Comparison of ENCODE assay signal across 17 cellular contexts in the genomic region with DNA sequence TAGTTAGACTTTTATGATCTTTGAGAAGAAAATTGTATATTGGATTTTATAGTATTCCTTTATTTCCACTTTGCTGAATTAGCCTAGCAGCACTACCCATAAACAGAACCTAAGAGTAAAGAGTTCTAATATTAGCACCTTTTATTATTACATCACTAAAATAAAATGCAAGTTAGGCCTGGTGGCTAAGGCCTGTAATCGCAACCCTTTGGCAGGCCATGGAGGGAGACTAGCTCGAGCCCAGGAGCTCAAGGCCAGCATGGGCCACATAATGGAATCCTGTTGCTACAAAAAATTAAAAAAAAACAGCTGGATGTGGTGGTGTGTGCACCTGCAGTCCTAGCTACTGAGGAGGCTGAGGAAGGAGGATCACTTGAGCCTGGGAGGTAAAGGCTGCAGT.
DNase-seq lines count a peak whose midpoint lies in the region; ATAC-seq, FAIRE-seq and TF ChIP-seq lines count a peak whose summit lies in the region.
"Had no signal": no experiment of that assay in that cellular context is flagged by ENCODE, and none has a peak within 500 bp of the region (broad histone marks: within the 10 kb centered on the region; RNA-seq: fewer than 3 reads in every experiment).

No MANE protein-coding gene starts in this region.

- no peak for TF ChIP-seq POLR2A in H54 (IDR thresholded peaks at IDR 0.05; ENCODE audit: low read depth, low read length)

- peaks cover 2% of the 10 kb centered on the region for H3K27me3 Mint-ChIP-seq in chondrocyte (ENCODE audit: low read depth)
- H3K27me3 Mint-ChIP-seq: CD4-positive, CD25-positive, alpha-beta regulatory T cell had no signal

- no peaks in the 10 kb centered on the region for H3F3A ChIP-seq in smooth muscle cell (ENCODE audit: low read depth)

- H4K5ac ChIP-seq in mesendoderm (ENCODE audit: low read length): no peak overlapping the region

- H3K9me3 ChIP-seq in smooth muscle cell (replicated peaks; ENCODE audit: low read depth): no peaks in the 10 kb centered on the region
- H3K9me3 ChIP-seq: SK-N-SH had no signal

- ATAC-seq in HG03159 (IDR thresholded peaks at IDR 0.05; ENCODE audit: unreplicated experiment): no peak
- ATAC-seq in HG02981 (IDR thresholded peaks at IDR 0.05; ENCODE audit: unreplicated experiment): no peak

- no peaks in the 10 kb centered on the region for H4K20me1 ChIP-seq in smooth muscle cell (ENCODE audit: low read depth)

- H2BK5ac ChIP-seq in mesendoderm (ENCODE audit: low read length): no peak overlapping the region

- H2BK120ac ChIP-seq in mesendoderm (ENCODE audit: low read depth, low read length): no peak overlapping the region

- no peaks in the 10 kb centered on the region for H3K9me3 Mint-ChIP-seq in chondrocyte (ENCODE audit: low read depth)

- FAIRE-seq in H54 (lab: Jason Lieb, UNC): no peak

- no peak overlapping the region for H3K56ac ChIP-seq in mesendoderm (ENCODE audit: low read length)

- H2AFZ ChIP-seq in smooth muscle cell (ENCODE audit: low read depth): no peak overlapping the region

- H3K4me3 Mint-ChIP-seq in chondrocyte (ENCODE audit: unreplicated experiment): no peak overlapping the region
- H3K4me3 Mint-ChIP-seq: CD4-positive, CD25-positive, alpha-beta regulatory T cell had no signal

- DNase-seq in ELR (ENCODE audit: low read depth) (peak; percentile 18), HEK293T (ENCODE audit: extremely low spot score) (peak; percentile 9), chondrocyte (ENCODE audit: low spot score) (no peak), mesendoderm (peak; percentile 12), smooth muscle cell (lab: John Stamatoyannopoulos, UW; ENCODE audit: unreplicated experiment) (no peak), H54 (ENCODE audit: insufficient read length, low spot score) (no peak)
- DNase-seq: AML-193; Calu3; CD4-positive, CD25-positive, alpha-beta regulatory T cell; DMS79 treated with DMSO at 0.1 percent for 48 hours; MM.1S; NCI-H1105 treated with DMSO at 0.1 percent for 48 hours; NCI-H187; NCI-H69; SK-N-SH had no signal

- CTCF ChIA-PET in HEK293T (lab: Yijun Ruan, JAX): no interaction called here

- H3K18ac ChIP-seq in mesendoderm (ENCODE audit: low read length): no peak overlapping the region

- H3K4ac ChIP-seq in mesendoderm (ENCODE audit: low read depth, low read length): no peak overlapping the region

- H3K36me3 Mint-ChIP-seq in chondrocyte (ENCODE audit: low read depth): no peaks in the 10 kb centered on the region
- H3K36me3 Mint-ChIP-seq: CD4-positive, CD25-positive, alpha-beta regulatory T cell had no signal

- no peak overlapping the region for H3K27ac Mint-ChIP-seq in chondrocyte (ENCODE audit: unreplicated experiment)
- H3K27ac Mint-ChIP-seq: CD4-positive, CD25-positive, alpha-beta regulatory T cell had no signal

- H3K4me1 Mint-ChIP-seq in chondrocyte (ENCODE audit: low read depth): no peaks in the 10 kb centered on the region
- H3K4me1 Mint-ChIP-seq: CD4-positive, CD25-positive, alpha-beta regulatory T cell had no signal

- H3K27ac ChIP-seq in mesendoderm (ENCODE audit: low read depth, low read length): no peak overlapping the region
- H3K27ac ChIP-seq in smooth muscle cell (ENCODE audit: low read depth): no peak overlapping the region

- POLR2A ChIA-PET in HEK293T (lab: Yijun Ruan, JAX): no interaction called here

- H3K27me3 ChIP-seq in mesendoderm (ENCODE audit: insufficient read depth, low read length, poor library complexity): no peaks in the 10 kb centered on the region
- H3K27me3 ChIP-seq in smooth muscle cell (ENCODE audit: low read depth): no peaks in the 10 kb centered on the region

- no peak overlapping the region for H3K23ac ChIP-seq in mesendoderm (ENCODE audit: low read length)

- no peak overlapping the region for H3K9ac ChIP-seq in mesendoderm (ENCODE audit: low read length)
- H3K9ac ChIP-seq in smooth muscle cell (ENCODE audit: low read depth): no peak overlapping the region
- H3K9ac ChIP-seq: SK-N-SH had no signal

- TF ChIP-seq CTCF in chondrocyte (IDR thresholded peaks at IDR 0.05) (peak; percentile 17), smooth muscle cell (IDR thresholded peaks at IDR 0.05; ENCODE audit: borderline replicate concordance, insufficient read depth, poor library complexity, severe bottlenecking) (no peak)

- H3K4me2 ChIP-seq in mesendoderm (ENCODE audit: low read length) (no peak overlapping the region), smooth muscle cell (no peak overlapping the region)
- H3K4me2 ChIP-seq: SK-N-SH had no signal

- H3K4me3 ChIP-seq in mesendoderm (ENCODE audit: low read length) (no peak overlapping the region), smooth muscle cell (no peak overlapping the region)

- no peak overlapping the region for H2BK15ac ChIP-seq in mesendoderm (replicated peaks; ENCODE audit: low read depth)

- H3K36me3 ChIP-seq in mesendoderm (ENCODE audit: control insufficient read depth, insufficient read depth, low read length) (no peaks in the 10 kb centered on the region), smooth muscle cell (ENCODE audit: low read depth) (no peaks in the 10 kb centered on the region)

- no CpG with 5 or more reads among the region's 2 CpGs for WGBS in mesendoderm (ENCODE audit: extremely low coverage, insufficient coverage, low lambda C conversion rate)
- WGBS in smooth muscle cell (ENCODE audit: low lambda C conversion rate): 95% methylated on average over 2 of the region's 2 CpGs

- H3K79me2 ChIP-seq in mesendoderm (ENCODE audit: control insufficient read depth, insufficient read depth, low read length): no peaks in the 10 kb centered on the region
- no peaks in the 10 kb centered on the region for H3K79me2 ChIP-seq in smooth muscle cell (ENCODE audit: low read depth)

- no peak overlapping the region for H2AK5ac ChIP-seq in mesendoderm (ENCODE audit: low read length)

- H3K4me1 ChIP-seq in mesendoderm (ENCODE audit: control insufficient read depth, low read depth, low read length) (no peaks in the 10 kb centered on the region), smooth muscle cell (ENCODE audit: low read depth) (no peaks in the 10 kb centered on the region)

- H3K79me1 ChIP-seq in mesendoderm (ENCODE audit: low read length): no peaks in the 10 kb centered on the region

- H4K8ac ChIP-seq in mesendoderm (ENCODE audit: low read depth, low read length): no peak overlapping the region

TF ChIP-seq in HEK293T, 16 proteins besides CTCF, POLR2A, EP300 and RAD21:
- TF ChIP-seq HDGF (IDR thresholded peaks at IDR 0.05; ENCODE audit: borderline replicate concordance) (no peak), LEF1 (IDR thresholded peaks at IDR 0.05; ENCODE audit: borderline replicate concordance) (no peak), NFRKB (IDR thresholded peaks at IDR 0.05) (no peak), ELF4 (IDR thresholded peaks at IDR 0.05) (no peak), ARNT (IDR thresholded peaks at IDR 0.05) (no peak), CTBP1 (IDR thresholded peaks at IDR 0.05; ENCODE audit: borderline replicate concordance) (no peak), SP1 (IDR thresholded peaks at IDR 0.05) (no peak), BHLHE40 (IDR thresholded peaks at IDR 0.05; ENCODE audit: borderline replicate concordance) (no peak)
- TF ChIP-seq, protein P1, sequence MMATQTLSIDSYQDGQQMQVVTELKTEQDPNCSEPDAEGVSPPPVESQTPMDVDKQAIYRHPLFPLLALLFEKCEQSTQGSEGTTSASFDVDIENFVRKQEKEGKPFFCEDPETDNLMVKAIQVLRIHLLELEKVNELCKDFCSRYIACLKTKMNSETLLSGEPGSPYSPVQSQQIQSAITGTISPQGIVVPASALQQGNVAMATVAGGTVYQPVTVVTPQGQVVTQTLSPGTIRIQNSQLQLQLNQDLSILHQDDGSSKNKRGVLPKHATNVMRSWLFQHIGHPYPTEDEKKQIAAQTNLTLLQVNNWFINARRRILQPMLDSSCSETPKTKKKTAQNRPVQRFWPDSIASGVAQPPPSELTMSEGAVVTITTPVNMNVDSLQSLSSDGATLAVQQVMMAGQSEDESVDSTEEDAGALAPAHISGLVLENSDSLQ (IDR thresholded peaks at IDR 0.05): no peak

Comparison
In these comparisons a context has a peak if more than half of its experiments do, and no peak if none do; other contexts are left out.
1. DNase-seq: peak in ELR (single experiment), HEK293T (single experiment) and mesendoderm (single experiment); none in chondrocyte (single experiment), smooth muscle cell (single experiment) and H54 (single experiment).